ENCODE assay signal across 13 cellular contexts in genomic region chr17:45240905-45241314, GRCh38. TPM values are rescaled to one million over a fixed set of nuclear protein-coding genes. Genes with fewer than 3 reads are reported as not detected.
DNase-seq lines count a peak whose midpoint lies in the region; ATAC-seq, FAIRE-seq and TF ChIP-seq lines count a peak whose summit lies in the region.
"Had no signal": no experiment of that assay in that cellular context is flagged by ENCODE, and none has a peak within 500 bp of the region (broad histone marks: within the 10 kb centered on the region; RNA-seq: fewer than 3 reads in every experiment).

No MANE protein-coding gene starts in this region.

- H4K5ac ChIP-seq in mesendoderm (ENCODE audit: low read length) = no peak overlapping the region

- H3K36me3 ChIP-seq in HepG2 (replicated peaks in 1 of 2; ENCODE audit: control insufficient read depth in 1 of 2, insufficient read depth in 2 of 2, low read length in 2 of 2) (no peaks in the 10 kb centered on the region), right lobe of liver (no peaks in the 10 kb centered on the region), mesendoderm (ENCODE audit: control insufficient read depth, insufficient read depth, low read length) (no peaks in the 10 kb centered on the region)
- H3K36me3 ChIP-seq: ascending aorta, MG63 had no signal

- DNase-seq in HepG2 (ENCODE audit: low spot score) (no peak), right lobe of liver (no peak), chondrocyte (ENCODE audit: low spot score) (no peak), mesendoderm (no peak), type B pancreatic cell (ENCODE audit: extremely low spot score, unreplicated experiment) (no peak), LoVo (ENCODE audit: low spot score) (no peak), HEK293T (ENCODE audit: extremely low spot score) (no peak)
- DNase-seq: MG63; stimulated activated CD4-positive, alpha-beta T cell treated with anti-CD3 and anti-CD28 coated beads, Interleukin-12 subunit alpha, Interleukin-12 subunit beta, amount 100 ng/mL, for 4 hours had no signal

- no TSS peak for BruUV-seq in HepG2 (replicated peaks; lab: Mats Ljungman, UMichigan)

- H3K9me3 Mint-ChIP-seq in chondrocyte (ENCODE audit: low read depth) (no peaks in the 10 kb centered on the region), type B pancreatic cell (no peaks in the 10 kb centered on the region)

- H3K27ac ChIP-seq in HepG2 (ENCODE audit: extremely low read length, insufficient read depth, low read length) (no peak overlapping the region), right lobe of liver (no peak overlapping the region), mesendoderm (ENCODE audit: low read depth, low read length) (no peak overlapping the region)
- H3K27ac ChIP-seq: ascending aorta, C4-2B had no signal

- 73% methylated on average over 20 of the region's 21 CpGs for WGBS in HepG2 (ENCODE audit: low lambda C conversion rate)
- 35% methylated on average over 14 of the region's 21 CpGs for WGBS in right lobe of liver (ENCODE audit: insufficient coverage, low coverage, low lambda C conversion rate, missing lambda C conversion rate)
- WGBS in mesendoderm (ENCODE audit: extremely low coverage, insufficient coverage, low lambda C conversion rate) = no CpG with 5 or more reads among the region's 21 CpGs

- H3K27ac Mint-ChIP-seq in chondrocyte (ENCODE audit: unreplicated experiment) (no peak overlapping the region), type B pancreatic cell (peak overlapping the region; percentile 75)

- TF ChIP-seq RAD21 in HepG2 (CRISPR knock-in tag; IDR thresholded peaks at IDR 0.05) = no peak

- H3K4me1 Mint-ChIP-seq in chondrocyte (ENCODE audit: low read depth) (peaks cover 6% of the 10 kb centered on the region), type B pancreatic cell (ENCODE audit: unreplicated experiment) (no peaks in the 10 kb centered on the region)

- H3K27me3 ChIP-seq in HepG2 (ENCODE audit: control insufficient read depth in 1 of 2, insufficient read depth in 2 of 2, low read length in 2 of 2) (peaks cover 13 to 62% of the 10 kb centered on the region in 2 experiments), right lobe of liver (peaks cover 0 to 14% of the 10 kb centered on the region in 2 donors), mesendoderm (ENCODE audit: insufficient read depth, low read length, poor library complexity) (no peaks in the 10 kb centered on the region)
- H3K27me3 ChIP-seq: MG63 had no signal

- no peak overlapping the region for H2AFZ ChIP-seq in HepG2 (ENCODE audit: low read length)

- H2BK5ac ChIP-seq in mesendoderm (ENCODE audit: low read length) = no peak overlapping the region

- H3K4me2 ChIP-seq in HepG2 (ENCODE audit: low read depth, low read length) (no peak overlapping the region), mesendoderm (ENCODE audit: low read length) (peak overlapping the region; percentile 8)

- H3K4me3 ChIP-seq in HepG2 (replicated peaks in 1 of 3; ENCODE audit: insufficient read depth in 1 of 3, low read depth in 2 of 3, low read length in 3 of 3) (no peak overlapping the region), right lobe of liver (no peak overlapping the region), mesendoderm (ENCODE audit: low read length) (no peak overlapping the region)
- H3K4me3 ChIP-seq: MG63 had no signal

- H2BK120ac ChIP-seq in mesendoderm (ENCODE audit: low read depth, low read length) = no peak overlapping the region

- TF ChIP-seq CTCF in HepG2 (CRISPR knock-in tag; IDR thresholded peaks at IDR 0.05) = no peak
- no peak for TF ChIP-seq CTCF in right lobe of liver (IDR thresholded peaks at IDR 0.05)
- no peak for TF ChIP-seq CTCF in chondrocyte (IDR thresholded peaks at IDR 0.05)
- no peak for TF ChIP-seq CTCF in type B pancreatic cell (conservative IDR thresholded peaks at IDR 0.05)

- H3K79me1 ChIP-seq in mesendoderm (ENCODE audit: low read length) = no peaks in the 10 kb centered on the region

- no peak overlapping the region for H3K23ac ChIP-seq in mesendoderm (ENCODE audit: low read length)

- peaks cover 3% of the 10 kb centered on the region for H3K27me3 Mint-ChIP-seq in chondrocyte (ENCODE audit: low read depth)
- H3K27me3 Mint-ChIP-seq in type B pancreatic cell = peaks cover 50% of the 10 kb centered on the region

- peak overlapping the region; percentile 9 for H3K56ac ChIP-seq in mesendoderm (ENCODE audit: low read length)

- POLR2A ChIA-PET in HepG2 (lab: Yijun Ruan, JAX) (no interaction called here), HEK293T (lab: Yijun Ruan, JAX) (no interaction called here)

- H3K4me1 ChIP-seq in HepG2 (ENCODE audit: insufficient read depth, low read length) (peaks cover 21% of the 10 kb centered on the region), right lobe of liver (no peaks in the 10 kb centered on the region), mesendoderm (ENCODE audit: control insufficient read depth, low read depth, low read length) (no peaks in the 10 kb centered on the region)

- H3K36me3 Mint-ChIP-seq in chondrocyte (ENCODE audit: low read depth) (peaks cover 1% of the 10 kb centered on the region), type B pancreatic cell (no peaks in the 10 kb centered on the region)

- intact Hi-C loops in HepG2 (cut with micrococcal nuclease; ENCODE audit: unreplicated experiment) = no loop called here
- intact Hi-C loops in right lobe of liver (cut with DNase I) = no loop called here

- in situ Hi-C loops in HepG2 (cut with HindIII; ENCODE audit: extremely low pct_ligation_motif_present, low pct_unique_long_range_greater_than_20kb) = no loop called here

- TF ChIP-seq POLR2A in HepG2 (IDR thresholded peaks at IDR 0.05; ENCODE audit: insufficient read depth in 1 of 2, low read depth in 2 of 2, low read length in 2 of 2) = no peak
- no peak for TF ChIP-seq POLR2A in right lobe of liver (IDR thresholded peaks at IDR 0.05)

- no peak overlapping the region for H2AK5ac ChIP-seq in mesendoderm (ENCODE audit: low read length)

- ATAC-seq in HepG2 (no peak), right lobe of liver (no peak), HG02571 (IDR thresholded peaks at IDR 0.05; ENCODE audit: unreplicated experiment) (no peak)

- CTCF ChIA-PET in HepG2 (lab: Yijun Ruan, JAX; ENCODE audit: low intra/inter-chr PET ratio, low total read pairs) (no interaction called here), HEK293T (lab: Yijun Ruan, JAX) (no interaction called here)

- H2BK15ac ChIP-seq in mesendoderm (replicated peaks; ENCODE audit: low read depth) = no peak overlapping the region

- H3K4ac ChIP-seq in mesendoderm (ENCODE audit: low read depth, low read length) = no peak overlapping the region

- H3K18ac ChIP-seq in mesendoderm (ENCODE audit: low read length) = no peak overlapping the region

- no peak overlapping the region for H4K8ac ChIP-seq in mesendoderm (ENCODE audit: low read depth, low read length)

- H3K9me3 ChIP-seq in HepG2 (ENCODE audit: low read length) = no peaks in the 10 kb centered on the region
- H3K9me3 ChIP-seq in right lobe of liver = no peaks in the 10 kb centered on the region
- H3K9me3 ChIP-seq: ascending aorta, MG63 had no signal

- H3K4me3 Mint-ChIP-seq in chondrocyte (ENCODE audit: unreplicated experiment) (peak overlapping the region; percentile 55), type B pancreatic cell (peak overlapping the region; percentile 86)

- H3K79me2 ChIP-seq in HepG2 (ENCODE audit: insufficient read depth, low read length) = no peaks in the 10 kb centered on the region
- no peaks in the 10 kb centered on the region for H3K79me2 ChIP-seq in mesendoderm (ENCODE audit: control insufficient read depth, insufficient read depth, low read length)

- no peaks in the 10 kb centered on the region for H4K20me1 ChIP-seq in HepG2 (ENCODE audit: insufficient read depth, low read length)

- H3K9ac ChIP-seq in HepG2 (ENCODE audit: insufficient read depth, low read depth, low read length) = no peak overlapping the region
- H3K9ac ChIP-seq in mesendoderm (ENCODE audit: low read length) = peak overlapping the region; percentile 0

- FAIRE-seq in HepG2 (lab: Jason Lieb, UNC) = no peak
- FAIRE-seq: GM19239 had no signal

- no peak for TF ChIP-seq EP300 in HepG2 (IDR thresholded peaks at IDR 0.05; ENCODE audit: low read depth in 2 of 2, low read length in 2 of 2)
- TF ChIP-seq EP300 in HepG2 (CRISPR knock-in tag; IDR thresholded peaks at IDR 0.05; ENCODE audit: borderline replicate concordance) = no peak

RNA-seq across cellular contexts. Expression of gene FMNL1, which starts 19.2 kb away (rescaled TPM):
- total RNA-seq in HepG2 (2016; rRNA removed; fragmentation: Illumina TruSeq; extraction: Trizol) (0.39 and 0.53 TPM in 2 replicates), right lobe of liver (1 to 10 TPM; 3.7 to 10.0 (median 5.1) TPM), chondrocyte (0.89 to 2.0 TPM (median 1.8 TPM) in 3 replicates), type B pancreatic cell (ENCODE audit: low replicate concordance) (1.9 and 6.0 TPM in 2 replicates)
- 0.61 TPM in 1 of 2 replicates, not detected in the other for total RNA-seq in HepG2 (2016; cell fraction: cytosol; rRNA removed; fragmentation: Illumina TruSeq; extraction: Trizol; ENCODE audit: low read depth)
- 0.12 and 0.41 TPM in 2 replicates for total RNA-seq in HepG2 (2016; cell fraction: insoluble cytoplasmic fraction; rRNA removed; fragmentation: Illumina TruSeq; extraction: Trizol)
- 0.48 and 0.74 TPM in 2 replicates for total RNA-seq in HepG2 (2016; cell fraction: membrane; rRNA removed; fragmentation: Illumina TruSeq; extraction: Trizol)
- 0.56 and 0.63 TPM in 2 replicates for total RNA-seq in HepG2 (2016; cell fraction: nucleus; rRNA removed; fragmentation: Illumina TruSeq; extraction: Trizol)
- 0.70 and 1.1 TPM in 2 replicates for polyA plus RNA-seq in HepG2 (2011; rRNA removed)
- 0.38 and 0.48 TPM in 2 replicates for polyA plus RNA-seq in HepG2 (2011; cell fraction: cytosol; rRNA removed)
- polyA plus RNA-seq in HepG2 (2011; cell fraction: nucleus; rRNA removed) = 4.9 and 6.1 TPM in 2 replicates
- polyA plus RNA-seq in HepG2 (2012) = 0.78 and 1.2 TPM in 2 replicates
- polyA plus RNA-seq in HepG2 (2016; cell fraction: cytosol; fragmentation: Illumina TruSeq; extraction: Trizol; ENCODE audit: low read depth) = 0.27 TPM in 1 of 2 replicates, not detected in the other
- polyA plus RNA-seq in HepG2 (2016; cell fraction: insoluble cytoplasmic fraction; fragmentation: Illumina TruSeq; extraction: Trizol; ENCODE audit: low read depth) = 0.37 and 0.69 TPM in 2 replicates
- polyA plus RNA-seq in HepG2 (2016; cell fraction: membrane; fragmentation: Illumina TruSeq; extraction: Trizol; ENCODE audit: low read depth) = 0.31 and 0.37 TPM in 2 replicates
- 1.9 and 2.6 TPM in 2 replicates for polyA plus RNA-seq in HepG2 (2016; cell fraction: nucleus; fragmentation: Illumina TruSeq; extraction: Trizol; ENCODE audit: insufficient read depth, low read depth)
- polyA minus RNA-seq in HepG2 (2011; rRNA and poly(A)+ RNA removed; ENCODE audit: low replicate concordance) = 0.68 and 17.4 TPM in 2 replicates
- 0.69 TPM in 1 of 2 replicates, not detected in the other for polyA minus RNA-seq in HepG2 (2011; cell fraction: cytosol; rRNA and poly(A)+ RNA removed)
- polyA minus RNA-seq in HepG2 (2011; cell fraction: nucleus; rRNA and poly(A)+ RNA removed) = 0.77 and 1.4 TPM in 2 replicates
- 3.0 TPM for polyA plus RNA-seq in mesendoderm (2013, experiment 1 of 2)
- polyA plus RNA-seq in mesendoderm (2013, experiment 2 of 2) = 3.6 TPM

RNA-seq across cellular contexts. Expression of gene SPATA32, which starts 21.0 kb away (rescaled TPM):
- total RNA-seq in HepG2 (2016; rRNA removed; fragmentation: Illumina TruSeq; extraction: Trizol) (not detected in 2 replicates), right lobe of liver (not detected), chondrocyte (not detected in 3 replicates), type B pancreatic cell (ENCODE audit: low replicate concordance) (not detected in 2 replicates)
- total RNA-seq in HepG2 (2016; cell fraction: cytosol; rRNA removed; fragmentation: Illumina TruSeq; extraction: Trizol; ENCODE audit: low read depth) = not detected in 2 replicates
- not detected in 2 replicates for total RNA-seq in HepG2 (2016; cell fraction: insoluble cytoplasmic fraction; rRNA removed; fragmentation: Illumina TruSeq; extraction: Trizol)
- not detected in 2 replicates for total RNA-seq in HepG2 (2016; cell fraction: membrane; rRNA removed; fragmentation: Illumina TruSeq; extraction: Trizol)
- not detected in 2 replicates for total RNA-seq in HepG2 (2016; cell fraction: nucleus; rRNA removed; fragmentation: Illumina TruSeq; extraction: Trizol)
- not detected in 2 replicates for polyA plus RNA-seq in HepG2 (2011; rRNA removed)
- not detected in 2 replicates for polyA plus RNA-seq in HepG2 (2011; cell fraction: cytosol; rRNA removed)
- polyA plus RNA-seq in HepG2 (2011; cell fraction: nucleus; rRNA removed) = not detected in 2 replicates
- polyA plus RNA-seq in HepG2 (2012) = not detected in 2 replicates
- polyA plus RNA-seq in HepG2 (2016; cell fraction: cytosol; fragmentation: Illumina TruSeq; extraction: Trizol; ENCODE audit: low read depth) = not detected in 2 replicates
- not detected in 2 replicates for polyA plus RNA-seq in HepG2 (2016; cell fraction: insoluble cytoplasmic fraction; fragmentation: Illumina TruSeq; extraction: Trizol; ENCODE audit: low read depth)
- not detected in 2 replicates for polyA plus RNA-seq in HepG2 (2016; cell fraction: membrane; fragmentation: Illumina TruSeq; extraction: Trizol; ENCODE audit: low read depth)
- not detected in 2 replicates for polyA plus RNA-seq in HepG2 (2016; cell fraction: nucleus; fragmentation: Illumina TruSeq; extraction: Trizol; ENCODE audit: insufficient read depth, low read depth)
- polyA minus RNA-seq in HepG2 (2011; rRNA and poly(A)+ RNA removed; ENCODE audit: low replicate concordance) = not detected in 2 replicates
- polyA minus RNA-seq in HepG2 (2011; cell fraction: cytosol; rRNA and poly(A)+ RNA removed) = not detected in 2 replicates
- polyA minus RNA-seq in HepG2 (2011; cell fraction: nucleus; rRNA and poly(A)+ RNA removed) = not detected in 2 replicates
- not detected for polyA plus RNA-seq in mesendoderm (2013, experiment 1 of 2)
- polyA plus RNA-seq in mesendoderm (2013, experiment 2 of 2) = not detected
- total RNA-seq: ascending aorta had no signal
